Comparison of ENCODE assay signal across 9 cellular contexts in the genomic region with DNA sequence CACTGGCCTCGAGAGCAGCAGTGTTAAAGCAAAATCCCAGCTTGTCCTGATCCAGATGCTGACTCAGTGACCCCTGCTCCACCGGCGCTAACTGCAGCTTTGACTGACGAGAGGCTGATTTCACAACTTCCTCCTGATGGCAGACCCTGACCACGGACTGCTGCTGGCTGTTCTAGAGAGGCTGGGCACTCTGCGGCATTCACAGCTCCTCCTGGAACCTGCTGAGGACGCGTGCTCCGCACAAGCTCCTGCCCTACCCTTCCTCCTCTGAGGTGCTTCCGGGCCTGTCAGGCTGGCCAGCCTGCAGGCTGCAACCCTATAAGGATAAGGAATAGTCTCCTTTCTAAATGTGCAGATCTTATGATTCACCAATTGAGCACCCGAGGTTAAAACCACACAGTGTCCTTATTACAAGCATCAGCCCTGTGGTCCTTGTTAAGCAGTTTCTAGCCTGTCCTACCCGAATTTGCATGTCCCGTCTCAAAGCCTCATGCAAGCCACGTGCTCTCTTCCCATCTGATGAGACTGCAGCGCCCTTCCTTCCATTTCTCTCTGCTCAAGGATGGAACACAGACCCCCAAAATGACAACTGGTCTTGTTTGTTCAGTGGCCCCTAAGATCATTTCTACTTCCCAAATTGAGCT. TPM values are rescaled to one million over a fixed set of nuclear protein-coding genes. Genes with fewer than 3 reads are reported as not detected.
DNase-seq lines count a peak whose midpoint lies in the region; ATAC-seq and TF ChIP-seq lines count a peak whose summit lies in the region.
"Had no signal": no experiment of that assay in that cellular context is flagged by ENCODE, and none has a peak within 500 bp of the region (broad histone marks: within the 10 kb centered on the region; RNA-seq: fewer than 3 reads in every experiment).

No MANE protein-coding gene starts in this region.

- H3K4me3 Mint-ChIP-seq in HFFc6, result peak overlapping the region; percentile 66

- peaks cover 0 to 28% (median 22%) of the 10 kb centered on the region in 4 donors for H3K4me1 ChIP-seq in sigmoid colon

- peak; percentile 83 for DNase-seq in HFFc6
- peak; percentile 39 for DNase-seq in T1000 (lab: John Stamatoyannopoulos, UW)
- DNase-seq in fibroblast of the conjunctiva (ENCODE audit: low read depth), result peak; percentile 74
- DNase-seq in sigmoid colon, result peak; percentile 78
- DNase-seq in NAMALWA (ENCODE audit: low spot score), result no peak
- no peak for DNase-seq in NCI-H128 (lab: John Stamatoyannopoulos, UW; ENCODE audit: unreplicated experiment)
- DNase-seq in DMS114 treated with DMSO at 0.1 percent for 48 hours (lab: John Stamatoyannopoulos, UW; ENCODE audit: unreplicated experiment), result no peak
- DNase-seq: effector memory CD4-positive, alpha-beta T cell had no signal

- peak overlapping the region in 2 of 4 donors; percentile 16 to 21 for H3K4me3 ChIP-seq in sigmoid colon

- peaks cover 42% of the 10 kb centered on the region for H3K36me3 Mint-ChIP-seq in HFFc6 (ENCODE audit: low read depth)

- H3K27ac Mint-ChIP-seq in HFFc6, result peak overlapping the region; percentile 95

- peak overlapping the region; percentile 81 to 84 (median 83) for H3K27ac ChIP-seq in sigmoid colon

- H3K27me3 ChIP-seq in sigmoid colon, result no peaks in the 10 kb centered on the region

- H3K36me3 ChIP-seq in sigmoid colon, result peaks cover 31 to 81% (median 48%) of the 10 kb centered on the region in 4 donors

- TF ChIP-seq POLR2A in sigmoid colon (IDR thresholded peaks at IDR 0.05), result no peak

- TF ChIP-seq CTCF in HFFc6 (IDR thresholded peaks at IDR 0.05), result no peak
- no peak for TF ChIP-seq CTCF in sigmoid colon (IDR thresholded peaks at IDR 0.05)

- peaks cover 4% of the 10 kb centered on the region for H3K27me3 Mint-ChIP-seq in HFFc6 (ENCODE audit: insufficient read depth)

- WGBS in sigmoid colon, 2 donors, result 65 to 84% methylated on average over 15 of the region's 15 CpGs

- intact Hi-C loops in sigmoid colon (cut with DNase I), result no loop called here

- no peaks in the 10 kb centered on the region for H3K9me3 Mint-ChIP-seq in HFFc6

- H3K4me1 Mint-ChIP-seq in HFFc6 (ENCODE audit: low read depth), result peaks cover 31% of the 10 kb centered on the region

- H3K9me3 ChIP-seq in sigmoid colon, result no peaks in the 10 kb centered on the region

- no peak for ATAC-seq in GM21423 (IDR thresholded peaks at IDR 0.05; ENCODE audit: unreplicated experiment)

- peak in 2 of 4 donors; percentile 26 to 61 for TF ChIP-seq EP300 in sigmoid colon (IDR thresholded peaks at IDR 0.05)

RNA-seq across cellular contexts. Expression of gene NCAPG2, which starts 35.5 kb away (rescaled TPM):
- total RNA-seq in HFFc6 (2021; fragmentation: NEBNext Ultra II Directional; extraction: Animal tissue kit (Norgen Biotek cat#: 25700)), result 10 to 100 TPM; 27.1 to 60.3 (median 54.8) TPM
- 1 to 10 TPM; 3.0 to 7.1 (median 5.1) TPM for total RNA-seq in sigmoid colon
- 10 to 100 TPM in 1 of 3 donors, 1 to 10 TPM in 2; 1.2 to 11.5 (median 4.2) TPM for polyA plus RNA-seq in sigmoid colon

Comparison
In these comparisons a context has a peak if more than half of its experiments do, and no peak if none do; other contexts are left out.
1. DNase-seq: peak in HFFc6 (single experiment), T1000 (single experiment), fibroblast of the conjunctiva (single experiment) and sigmoid colon (single experiment); none in NAMALWA (single experiment), NCI-H128 (single experiment) and DMS114 treated with DMSO at 0.1 percent for 48 hours (single experiment).